In the genomic region with DNA sequence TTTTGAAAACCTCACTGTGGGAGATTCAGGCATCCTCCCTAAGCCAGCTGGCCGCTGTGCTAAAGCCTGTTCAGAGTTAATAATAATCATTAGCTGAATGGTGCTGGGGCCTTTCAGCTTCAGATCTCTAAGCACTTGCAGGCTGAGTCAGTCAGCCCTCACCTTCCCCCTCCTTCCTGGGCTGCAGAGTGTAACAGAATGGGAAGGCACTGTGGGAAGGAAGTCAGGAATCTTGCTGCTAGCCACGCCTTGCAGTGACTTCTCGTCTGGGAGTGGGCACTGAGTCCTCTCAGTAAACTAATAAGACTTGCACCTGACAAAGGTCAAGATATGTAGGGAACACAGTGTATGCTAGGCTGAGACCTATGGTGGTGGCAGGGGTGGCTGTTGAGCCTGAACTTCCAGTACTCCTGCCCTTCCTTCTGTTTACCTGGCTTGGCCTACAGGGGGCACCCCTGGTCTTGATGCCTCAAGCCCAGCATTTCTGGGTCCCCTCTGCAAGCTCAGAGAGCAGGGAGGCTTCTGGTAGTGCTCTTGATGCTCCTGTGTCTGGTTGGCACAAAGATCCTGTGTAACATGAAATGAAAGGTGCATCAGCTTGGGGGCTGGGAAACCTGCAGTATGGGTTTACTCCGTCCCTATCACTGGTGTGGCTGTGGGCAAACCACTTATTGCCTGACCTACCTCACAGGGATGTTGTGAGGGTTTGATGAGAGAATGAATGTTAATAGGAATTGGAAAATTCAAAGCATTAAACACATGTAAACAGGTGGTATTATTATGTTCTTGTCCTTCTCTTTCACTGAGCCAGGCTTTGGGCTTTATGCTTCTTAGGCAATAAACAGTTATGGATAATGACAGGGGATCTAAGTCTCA, we compare ENCODE assay signal across 6 cellular contexts. TPM values are rescaled to one million over a fixed set of nuclear protein-coding genes. Genes with fewer than 3 reads are reported as not detected.
A peak's percentile ranks its signal among the peaks of the same experiment; 100 is the strongest.
DNase-seq lines count a peak whose midpoint lies in the region; ATAC-seq and TF ChIP-seq lines count a peak whose summit lies in the region.

No MANE protein-coding gene starts in this region.

- no peaks in the 10 kb centered on the region for H3F3A ChIP-seq in SU-DHL-6 (ENCODE audit: insufficient read depth)

- no peaks in the 10 kb centered on the region for H4K20me1 ChIP-seq in SU-DHL-6 (ENCODE audit: low read depth, low read length)

- 59 to 80% (median 67%) methylated on average over 4 of the region's 4 CpGs for WGBS in spleen, 5 donors

- H3K27me3 ChIP-seq in SU-DHL-6 (ENCODE audit: low read length) = no peaks in the 10 kb centered on the region
- no peaks in the 10 kb centered on the region for H3K27me3 ChIP-seq in effector memory CD4-positive, alpha-beta T cell (replicated peaks; ENCODE audit: control insufficient read depth, insufficient read depth, low read length, poor library complexity, severe bottlenecking)
- H3K27me3 ChIP-seq in spleen (replicated peaks in 1 of 7) = no peaks in the 10 kb centered on the region

- H3K9me2 ChIP-seq in SU-DHL-6 (replicated peaks; ENCODE audit: insufficient read depth, low read length) = no peaks in the 10 kb centered on the region

- H3K9me3 ChIP-seq in SU-DHL-6 (ENCODE audit: insufficient read depth, low read length) (no peaks in the 10 kb centered on the region), spleen (no peaks in the 10 kb centered on the region)
- no peaks in the 10 kb centered on the region for H3K9me3 ChIP-seq in effector memory CD4-positive, alpha-beta T cell (ENCODE audit: control insufficient read depth, low read length)

- H3K27ac ChIP-seq in SU-DHL-6 (ENCODE audit: low read depth, low read length) (no peak overlapping the region), spleen (peak overlapping the region in 5 of 8 donors; percentile 11 to 82 (median 55))
- H3K27ac ChIP-seq in effector memory CD4-positive, alpha-beta T cell (ENCODE audit: insufficient read depth, low read length, poor library complexity, severe bottlenecking) = peak overlapping the region; percentile 90

- peaks cover 81% of the 10 kb centered on the region for H3K4me1 ChIP-seq in effector memory CD4-positive, alpha-beta T cell (ENCODE audit: control insufficient read depth, insufficient read depth, low read length, poor library complexity, severe bottlenecking)
- H3K4me1 ChIP-seq in spleen = peaks cover 13 to 99% (median 78%) of the 10 kb centered on the region in 6 donors

- DNase-seq in DMS53 (lab: John Stamatoyannopoulos, UW) = peak; percentile 75
- DNase-seq in DMS53 treated with DMSO at 0.1 percent for 48 hours (lab: John Stamatoyannopoulos, UW; ENCODE audit: unreplicated experiment) = no peak
- DNase-seq in effector memory CD4-positive, alpha-beta T cell = peak in 2 of 3 donors; percentile 43 to 50
- no peak for DNase-seq in spleen

- TF ChIP-seq POLR2A in spleen (IDR thresholded peaks at IDR 0.05) = no peak

- H3K36me3 ChIP-seq in SU-DHL-6 (ENCODE audit: low read length) = no peaks in the 10 kb centered on the region
- peaks cover 28% of the 10 kb centered on the region for H3K36me3 ChIP-seq in effector memory CD4-positive, alpha-beta T cell (ENCODE audit: control insufficient read depth, insufficient read depth, low read length)
- peaks cover 0 to 74% (median 30%) of the 10 kb centered on the region in 6 donors for H3K36me3 ChIP-seq in spleen

- 0 out of 2 replicates have a peak, but pooled peaks cover 3% of the 10 kb centered on the region for H3K79me2 ChIP-seq in SU-DHL-6 (ENCODE audit: insufficient read depth, low read length)

- no peak overlapping the region for H3K9ac ChIP-seq in SU-DHL-6 (ENCODE audit: low read length)

- H3K4me3 ChIP-seq in SU-DHL-6 (ENCODE audit: insufficient read depth, low read length, poor library complexity, severe bottlenecking) (no peak overlapping the region), spleen (no peak overlapping the region)
- no peak overlapping the region for H3K4me3 ChIP-seq in effector memory CD4-positive, alpha-beta T cell (ENCODE audit: insufficient read depth, low read depth, low read length, poor library complexity, severe bottlenecking)

- intact Hi-C loops in spleen (cut with DNase I; ENCODE audit: low total_unique reads) = no loop called here

- no peak for ATAC-seq in HG03565 (IDR thresholded peaks at IDR 0.05; ENCODE audit: unreplicated experiment)

- no peak overlapping the region for H3K4me2 ChIP-seq in SU-DHL-6 (ENCODE audit: low read depth, low read length, poor library complexity, severe bottlenecking)

- TF ChIP-seq CTCF in SU-DHL-6 (IDR thresholded peaks at IDR 0.05; ENCODE audit: insufficient read depth, low read length, poor library complexity, severe bottlenecking) (peak; percentile 22), spleen (IDR thresholded peaks at IDR 0.05 in 8 of 11, conservative IDR thresholded peaks at IDR 0.05 in 3 of 11) (peak in 9 of 11 experiments; percentile 13 to 55 (median 45))

- H2AFZ ChIP-seq in SU-DHL-6 (ENCODE audit: low read depth, low read length, severe bottlenecking) = no peak overlapping the region

RNA-seq across cellular contexts. Expression of a gene that starts 6.0 kb away (rescaled TPM):
- total RNA-seq in spleen = 10 to 100 TPM in 6 of 7 donors, 1 to 10 TPM in 1; 8.6 to 17.6 (median 13.7) TPM
- polyA plus RNA-seq in spleen = 1 to 10 TPM; 4.5 to 8.0 (median 6.0) TPM

RNA-seq across cellular contexts. Expression of a gene that starts 9.6 kb away (rescaled TPM):
- total RNA-seq in spleen = 1 to 10 TPM; 3.7 to 8.5 (median 6.0) TPM
- under 1 TPM; 0.57 to 0.99 (median 0.67) TPM for polyA plus RNA-seq in spleen

RNA-seq across cellular contexts. Expression of a gene that starts 16.2 kb away (rescaled TPM):
- 10 to 100 TPM in 2 of 7 donors, 1 to 10 TPM in 5; 7.9 to 11.9 (median 8.7) TPM for total RNA-seq in spleen
- 10 to 100 TPM in 2 of 3 donors, 1 to 10 TPM in 1; 7.1 to 16.8 (median 12.2) TPM for polyA plus RNA-seq in spleen

RNA-seq across cellular contexts. Expression of a gene that starts 33.6 kb away (rescaled TPM):
- 1 to 10 TPM in 5 of 7 donors, under 1 TPM in 2; 0.46 to 2.5 (median 1.3) TPM for total RNA-seq in spleen
- under 1 TPM; 0.26 to 0.51 (median 0.41) TPM for polyA plus RNA-seq in spleen

RNA-seq across cellular contexts. Expression of a gene that starts 39.8 kb away (rescaled TPM):
- total RNA-seq in spleen = not detected
- polyA plus RNA-seq in spleen = not detected

Comparison
In these comparisons a context has a peak if more than half of its experiments do, and no peak if none do; other contexts are left out.
1. DNase-seq: peak in DMS53 (single experiment) and effector memory CD4-positive, alpha-beta T cell (2 of 3); none in DMS53 treated with DMSO at 0.1 percent for 48 hours (single experiment) and spleen (single experiment).